Comparison of ENCODE assay signal across 24 cellular contexts in genomic region chr17:76551685-76552084, GRCh38. TPM values are rescaled to one million over a fixed set of nuclear protein-coding genes. Genes with fewer than 3 reads are reported as not detected.
DNase-seq lines count a peak whose midpoint lies in the region; ATAC-seq, FAIRE-seq and TF ChIP-seq lines count a peak whose summit lies in the region.
"Had no signal": no experiment of that assay in that cellular context is flagged by ENCODE, and none has a peak within 500 bp of the region (broad histone marks: within the 10 kb centered on the region; RNA-seq: fewer than 3 reads in every experiment).

No MANE protein-coding gene starts in this region.

- no peaks in the 10 kb centered on the region for H3K27me3 ChIP-seq in Loucy (ENCODE audit: insufficient read depth, low read length, poor library complexity, severe bottlenecking)
- no peaks in the 10 kb centered on the region for H3K27me3 ChIP-seq in spleen (replicated peaks in 1 of 7)
- H3K27me3 ChIP-seq: right atrium auricular region, transverse colon had no signal

- H3K9ac ChIP-seq in Loucy (ENCODE audit: low read depth, low read length, poor library complexity, severe bottlenecking) (peak overlapping the region; percentile 66), kidney (ENCODE audit: low read length in 2 of 2) (no peak overlapping the region)

- peaks cover 15% of the 10 kb centered on the region for H3K79me2 ChIP-seq in Loucy (ENCODE audit: insufficient read depth, low read length)

- no peaks in the 10 kb centered on the region for H3K9me2 ChIP-seq in Loucy (replicated peaks; ENCODE audit: low read depth, low read length)

- FAIRE-seq in kidney (lab: Jason Lieb, UNC) = no peak
- FAIRE-seq: GM12891 had no signal

- WGBS in spleen, 5 donors = 71 to 88% (median 83%) methylated on average over 4 of the region's 4 CpGs

- intact Hi-C loops in spleen (cut with DNase I; ENCODE audit: low total_unique reads) (no loop called here), kidney (cut with DNase I) (no loop called here)

- H3K9me3 ChIP-seq in Loucy (ENCODE audit: insufficient read depth, low read depth, low read length) (no peaks in the 10 kb centered on the region), spleen (no peaks in the 10 kb centered on the region), kidney (ENCODE audit: control insufficient read depth in 1 of 2, low read length in 2 of 2) (no peaks in the 10 kb centered on the region)
- H3K9me3 ChIP-seq: HAP-1, right atrium auricular region, transverse colon had no signal

- TF ChIP-seq POLR2A in spleen (IDR thresholded peaks at IDR 0.05) = no peak

- ATAC-seq in HG02623 (IDR thresholded peaks at IDR 0.05; ENCODE audit: unreplicated experiment) = no peak
- ATAC-seq: effector memory CD8-positive, alpha-beta T cell; stimulated activated naive B cell treated with anti-CD40 and anti-IgM and Interleukin-4, amounts not matched to agents 10 μg/mL and 1 μg/mL and 100 μg/mL, for 72 hours had no signal

- H3K4me2 ChIP-seq in Loucy (ENCODE audit: low read depth, low read length, poor library complexity, severe bottlenecking) = no peak overlapping the region

- no peak overlapping the region for H2AFZ ChIP-seq in Loucy (ENCODE audit: low read length)

- H4K20me1 ChIP-seq in Loucy (ENCODE audit: insufficient read depth, low read length, poor library complexity, severe bottlenecking) = no peaks in the 10 kb centered on the region

- H3K4me1 ChIP-seq in Loucy (ENCODE audit: insufficient read depth, low read length, poor library complexity, severe bottlenecking) (peaks cover 69% of the 10 kb centered on the region), spleen (peaks cover 11 to 69% (median 26%) of the 10 kb centered on the region in 6 donors), kidney (ENCODE audit: control insufficient read depth in 1 of 2, insufficient read depth in 1 of 2, low read depth in 1 of 2, low read length in 2 of 2) (peaks cover 22 to 25% of the 10 kb centered on the region in 2 donors)

- DNase-seq in NCI-H1417 (lab: John Stamatoyannopoulos, UW) (peak in 2 of 3 experiments; percentile 13 to 56), NCI-H1417 treated with DMSO at 0.1 percent for 48 hours (lab: John Stamatoyannopoulos, UW) (no peak), epithelial cell of prostate (ENCODE audit: low read depth, low spot score) (no peak), spleen (no peak), kidney (no peak), mucosa of gallbladder (ENCODE audit: low spot score) (no peak)
- DNase-seq: 8988T; activated B cell treated with CpG ODN at 0.5 μM for 24 hours; activated CD4-positive, alpha-beta memory T cell treated with anti-CD3 and anti-CD28 coated beads, Interleukin-2, amount 10 ng/mL, durations not matched to agents 7 days and 5 days; cerebellar nuclear complex; DMS 273 treated with DMSO at 0.1 percent for 48 hours; effector memory CD8-positive, alpha-beta T cell; NCI-H526; occipital lobe; stimulated activated naive B cell treated with anti-CD40 and anti-IgM and Interleukin-4, amounts not matched to agents 10 μg/mL and 1 μg/mL and 100 μg/mL, for 72 hours; transverse colon had no signal

- no peak overlapping the region for H3K4me3 ChIP-seq in Loucy (ENCODE audit: low read length, poor library complexity, severe bottlenecking)
- H3K4me3 ChIP-seq in spleen = no peak overlapping the region
- no peak overlapping the region for H3K4me3 ChIP-seq in kidney (ENCODE audit: low read length in 2 of 2)
- H3K4me3 ChIP-seq: HAP-1, right atrium auricular region, transverse colon had no signal

- TF ChIP-seq CTCF in Loucy (conservative IDR thresholded peaks at IDR 0.05; ENCODE audit: low read length) = no peak
- no peak for TF ChIP-seq CTCF in spleen (IDR thresholded peaks at IDR 0.05 in 8 of 11, conservative IDR thresholded peaks at IDR 0.05 in 3 of 11)
- no peak for TF ChIP-seq CTCF in kidney (IDR thresholded peaks at IDR 0.05; ENCODE audit: borderline replicate concordance, extremely low read depth, insufficient read depth)

- peak overlapping the region; percentile 99 for H3K27ac ChIP-seq in epithelial cell of prostate
- peak overlapping the region in 6 of 8 donors; percentile 7 to 64 (median 56) for H3K27ac ChIP-seq in spleen
- H3K27ac ChIP-seq in kidney (ENCODE audit: low read depth in 2 of 2, low read length in 2 of 2) = no peak overlapping the region
- H3K27ac ChIP-seq: C4-2B, transverse colon had no signal

- H3K36me3 ChIP-seq in Loucy (ENCODE audit: insufficient read depth, low read length) = no peaks in the 10 kb centered on the region
- no peaks in the 10 kb centered on the region for H3K36me3 ChIP-seq in spleen
- H3K36me3 ChIP-seq in kidney (ENCODE audit: control insufficient read depth in 1 of 2, insufficient read depth in 2 of 2, low read length in 2 of 2) = no peaks in the 10 kb centered on the region
- H3K36me3 ChIP-seq: right atrium auricular region, transverse colon had no signal

- H3F3A ChIP-seq in Loucy (ENCODE audit: low read depth) = peaks cover 8% of the 10 kb centered on the region; the same call in 1 of the 2 replicates

RNA-seq across cellular contexts. Expression of gene PRCD, which starts 11.8 kb away (rescaled TPM):
- 10 to 100 TPM in 2 of 7 donors, 1 to 10 TPM in 5; 3.5 to 18.8 (median 9.2) TPM for total RNA-seq in spleen
- 10 to 100 TPM; 28.9 to 54.1 (median 29.6) TPM for polyA plus RNA-seq in spleen
- total RNA-seq in kidney = 2.2 TPM
- polyA plus RNA-seq in kidney (ENCODE audit: insufficient read depth, low read depth, low replicate concordance) = not detected
- 4.3 TPM for total RNA-seq in mucosa of gallbladder
- total RNA-seq: activated CD4-positive, alpha-beta memory T cell treated with anti-CD3 and anti-CD28 coated beads, Interleukin-2, amount 10 ng/mL, durations not matched to agents 7 days and 5 days; T-helper 2 cell treated with Interferon-gamma antibody and Interleukin-4, amounts not matched to agents 100 ng/mL and 5 ng/mL, for 36 hours had no signal

RNA-seq across cellular contexts. Expression of gene CYGB, which starts 14.2 kb away (rescaled TPM):
- 10 to 100 TPM in 3 of 7 donors, 1 to 10 TPM in 4; 5.0 to 21.0 (median 9.9) TPM for total RNA-seq in spleen
- polyA plus RNA-seq in spleen = 1 to 10 TPM; 3.5 to 5.8 (median 5.5) TPM
- total RNA-seq in kidney = 12.6 TPM
- polyA plus RNA-seq in kidney (ENCODE audit: insufficient read depth, low read depth, low replicate concordance) = 6.7 TPM
- total RNA-seq in mucosa of gallbladder = 14.7 TPM
- total RNA-seq: activated CD4-positive, alpha-beta memory T cell treated with anti-CD3 and anti-CD28 coated beads, Interleukin-2, amount 10 ng/mL, durations not matched to agents 7 days and 5 days had no signal

RNA-seq across cellular contexts. Expression of gene ST6GALNAC2, which starts 34.0 kb away (rescaled TPM):
- total RNA-seq in spleen = 10 to 100 TPM in 3 of 7 donors, 1 to 10 TPM in 4; 8.1 to 15.7 (median 9.8) TPM
- polyA plus RNA-seq in spleen = 1 to 10 TPM; 1.1 to 4.8 (median 1.3) TPM
- total RNA-seq in kidney = 28.6 TPM
- 6.5 TPM for polyA plus RNA-seq in kidney (ENCODE audit: insufficient read depth, low read depth, low replicate concordance)
- 2.4 TPM for total RNA-seq in mucosa of gallbladder
- total RNA-seq: activated B cell treated with CpG ODN at 0.5 μM for 24 hours; occipital lobe; OCI-LY7; T-helper 2 cell treated with Interferon-gamma antibody and Interleukin-4, amounts not matched to agents 100 ng/mL and 5 ng/mL, for 36 hours had no signal

RNA-seq across cellular contexts. Expression of gene RHBDF2, which starts 50.5 kb away (rescaled TPM):
- total RNA-seq in spleen (100 to 1,000 TPM in 4 of 7 donors, 10 to 100 TPM in 3; 95.1 to 147 (median 114) TPM), kidney (58.6 TPM), mucosa of gallbladder (48.8 TPM)
- polyA plus RNA-seq in spleen (10 to 100 TPM; 31.4 to 72.7 (median 53.3) TPM), kidney (ENCODE audit: insufficient read depth, low read depth, low replicate concordance) (6.8 TPM)

Comparison
In these comparisons a context has a peak if more than half of its experiments do, and no peak if none do; other contexts are left out.
1. DNase-seq: peak in NCI-H1417 (2 of 3); none in NCI-H1417 treated with DMSO at 0.1 percent for 48 hours (single experiment), epithelial cell of prostate (single experiment), spleen (single experiment), kidney (single experiment) and mucosa of gallbladder (single experiment).
2. H3K27ac ChIP-seq: peak in epithelial cell of prostate (single experiment) and spleen (6 of 8); none in kidney (0 of 2).